22 cellular contexts compared by ENCODE assay signal in genomic region chr3:52836991-52837390, GRCh38. TPM values are rescaled to one million over a fixed set of nuclear protein-coding genes. Genes with fewer than 3 reads are reported as not detected.
DNase-seq lines count a peak whose midpoint lies in the region; ATAC-seq and TF ChIP-seq lines count a peak whose summit lies in the region.
"Had no signal": no experiment of that assay in that cellular context is flagged by ENCODE, and none has a peak within 500 bp of the region (broad histone marks: within the 10 kb centered on the region; RNA-seq: fewer than 3 reads in every experiment).

No MANE protein-coding gene starts in this region.

- H3K36me3 ChIP-seq in BLaER1 treated with 17β-estradiol and CSF1 and Interleukin-3, amounts not matched to agents 10 nM and 100 nM = peaks cover 0 to 31% (median 18%) of the 10 kb centered on the region in 11 experiments; a peak in 14 of 22 replicates
- H3K36me3 ChIP-seq in psoas muscle (ENCODE audit: insufficient read depth in 1 of 2, low read depth in 1 of 2) (peaks cover 0 to 22% of the 10 kb centered on the region in 2 donors), HAP-1 (replicated peaks) (no peaks in the 10 kb centered on the region)
- H3K36me3 ChIP-seq: MG63 had no signal

- H3K27me3 Mint-ChIP-seq in T-helper 17 cell (no peaks in the 10 kb centered on the region), immature natural killer cell (ENCODE audit: low read depth in 3 of 3) (peaks cover 0 to 7% (median 1%) of the 10 kb centered on the region in 3 donors)
- H3K27me3 Mint-ChIP-seq in activated CD4-positive, alpha-beta memory T cell treated with anti-CD3 and anti-CD28 coated beads for 36 hours = no peaks in the 10 kb centered on the region
- H3K27me3 Mint-ChIP-seq: CD4-positive, CD25-positive, alpha-beta regulatory T cell had no signal

- H3K4me1 Mint-ChIP-seq in T-helper 17 cell = peaks cover 25% of the 10 kb centered on the region
- H3K4me1 Mint-ChIP-seq in immature natural killer cell = peaks cover 58 to 66% of the 10 kb centered on the region in 2 donors
- peaks cover 24% of the 10 kb centered on the region for H3K4me1 Mint-ChIP-seq in activated CD4-positive, alpha-beta memory T cell treated with anti-CD3 and anti-CD28 coated beads for 36 hours (ENCODE audit: low read depth)

- WGBS in psoas muscle, 3 donors = 26 to 31% (median 31%) methylated on average over 4 of the region's 4 CpGs

- in situ Hi-C loops in HAP-1 (cut with MboI; ENCODE audit: low sequenced_read_pairs) = no loop called here

- peaks cover 29 to 99% (median 90%) of the 10 kb centered on the region in 10 experiments for H3K4me1 ChIP-seq in BLaER1 treated with 17β-estradiol and CSF1 and Interleukin-3, amounts not matched to agents 10 nM and 100 nM
- H3K4me1 ChIP-seq in psoas muscle (peaks cover 84% of the 10 kb centered on the region), HAP-1 (no peaks in the 10 kb centered on the region)

- CTCF ChIA-PET in activated CD4-positive, alpha-beta memory T cell treated with anti-CD3 and anti-CD28 coated beads for 36 hours (lab: Charles Lee) = interaction anchor here (0.8 to 2.7 kb wide), 4 partner anchors 9 to 358 kb away, joined by 3 to 12 read pairs (median 4); no protein-coding TSS in a partner anchor

- intact Hi-C loops in psoas muscle (cut with DNase I) = no loop called here
- intact Hi-C loops in activated CD4-positive, alpha-beta memory T cell treated with anti-CD3 and anti-CD28 coated beads for 36 hours (cut with micrococcal nuclease) = no loop called here

- peak overlapping the region in 1 of 11 experiments; percentile 2; a peak in 1 of 22 replicates for H3K27ac ChIP-seq in BLaER1 treated with 17β-estradiol and CSF1 and Interleukin-3, amounts not matched to agents 10 nM and 100 nM
- H3K27ac ChIP-seq in psoas muscle = peak overlapping the region; percentile 97

- no peaks in the 10 kb centered on the region for H3K9me3 Mint-ChIP-seq in immature natural killer cell
- no peaks in the 10 kb centered on the region for H3K9me3 Mint-ChIP-seq in activated CD4-positive, alpha-beta memory T cell treated with anti-CD3 and anti-CD28 coated beads for 36 hours
- H3K9me3 Mint-ChIP-seq: CD4-positive, CD25-positive, alpha-beta regulatory T cell had no signal

- ATAC-seq in T-helper 17 cell (no peak), psoas muscle (peak in 3 of 4 donors; percentile 27 to 32 (median 30)), GM18511 (IDR thresholded peaks at IDR 0.05; ENCODE audit: unreplicated experiment) (no peak)

- H4K20me1 ChIP-seq in BLaER1 treated with 17β-estradiol and CSF1 and Interleukin-3, amounts not matched to agents 10 nM and 100 nM = peaks cover 0 to 6% (median 0%) of the 10 kb centered on the region in 11 experiments; a peak in 3 of 22 replicates

- H3K9me3 ChIP-seq in BLaER1 treated with 17β-estradiol and CSF1 and Interleukin-3, amounts not matched to agents 10 nM and 100 nM (replicated peaks in 1 of 11) = no peaks in the 10 kb centered on the region
- no peaks in the 10 kb centered on the region for H3K9me3 ChIP-seq in T-helper 17 cell (ENCODE audit: control insufficient read depth, low read length, poor library complexity, severe bottlenecking)
- no peaks in the 10 kb centered on the region for H3K9me3 ChIP-seq in psoas muscle
- H3K9me3 ChIP-seq in HAP-1 = no peaks in the 10 kb centered on the region
- H3K9me3 ChIP-seq: Caco-2, MG63 had no signal

- POLR2A ChIA-PET in activated CD4-positive, alpha-beta memory T cell treated with anti-CD3 and anti-CD28 coated beads for 36 hours (lab: Charles Lee) = no interaction called here

- no peak overlapping the region for H3K4me3 ChIP-seq in BLaER1 treated with 17β-estradiol and CSF1 and Interleukin-3, amounts not matched to agents 10 nM and 100 nM
- H3K4me3 ChIP-seq in psoas muscle (peak overlapping the region; percentile 75), HAP-1 (no peak overlapping the region)
- H3K4me3 ChIP-seq: MG63 had no signal

- H3K9ac ChIP-seq in BLaER1 treated with 17β-estradiol and CSF1 and Interleukin-3, amounts not matched to agents 10 nM and 100 nM = no peak overlapping the region

- no peak for TF ChIP-seq CTCF in psoas muscle (IDR thresholded peaks at IDR 0.05)

- peak overlapping the region; percentile 19 for H3K4me3 Mint-ChIP-seq in T-helper 17 cell
- H3K4me3 Mint-ChIP-seq in immature natural killer cell = peak overlapping the region; percentile 24 to 78 (median 57)
- H3K4me3 Mint-ChIP-seq in activated CD4-positive, alpha-beta memory T cell treated with anti-CD3 and anti-CD28 coated beads for 36 hours = no peak overlapping the region
- H3K4me3 Mint-ChIP-seq: CD4-positive, CD25-positive, alpha-beta regulatory T cell had no signal

- H3K27ac Mint-ChIP-seq in T-helper 17 cell (peak overlapping the region; percentile 61), immature natural killer cell (peak overlapping the region in 5 of 6 donors; percentile 36 to 77 (median 44))
- no peak overlapping the region for H3K27ac Mint-ChIP-seq in activated CD4-positive, alpha-beta memory T cell treated with anti-CD3 and anti-CD28 coated beads for 36 hours

- no peak for DNase-seq in T-helper 17 cell
- no peak for DNase-seq in immature natural killer cell
- peak in 1 of 2 donors; percentile 72 for DNase-seq in psoas muscle
- DNase-seq in activated CD4-positive, alpha-beta memory T cell treated with anti-CD3 and anti-CD28 coated beads for 36 hours = no peak
- DNase-seq in HAP-1 (ENCODE audit: low spot score in 2 of 2) = no peak
- DNase-seq: ACHN; AML-193; Caco-2; CD4-positive, CD25-positive, alpha-beta regulatory T cell; DMS153; EL; H7; Karpas-422; MG63; NCI-H1092; NCI-H146; NCI-H2081; NCI-H510A; NCI-H774 had no signal

- H3K27me3 ChIP-seq in BLaER1 treated with 17β-estradiol and CSF1 and Interleukin-3, amounts not matched to agents 10 nM and 100 nM = no peaks in the 10 kb centered on the region
- H3K27me3 ChIP-seq in psoas muscle (ENCODE audit: insufficient read depth in 3 of 3, low read length in 2 of 3) (no peaks in the 10 kb centered on the region), HAP-1 (ENCODE audit: low read depth) (no peaks in the 10 kb centered on the region)
- H3K27me3 ChIP-seq: MG63 had no signal

- H3K36me3 Mint-ChIP-seq in T-helper 17 cell (ENCODE audit: low read depth) (peaks cover 7% of the 10 kb centered on the region), immature natural killer cell (peaks cover 6 to 18% (median 8%) of the 10 kb centered on the region in 3 donors)
- H3K36me3 Mint-ChIP-seq in activated CD4-positive, alpha-beta memory T cell treated with anti-CD3 and anti-CD28 coated beads for 36 hours = peaks cover 4% of the 10 kb centered on the region

- peak overlapping the region; percentile 4 to 93 (median 77); a peak in 19 of 22 replicates for H3K4me2 ChIP-seq in BLaER1 treated with 17β-estradiol and CSF1 and Interleukin-3, amounts not matched to agents 10 nM and 100 nM

RNA-seq across cellular contexts. Expression of gene MUSTN1, which starts 2.2 kb away (rescaled TPM):
- total RNA-seq in T-helper 17 cell = 10 to 100 TPM; 12.3 to 16.0 TPM
- not detected for polyA plus RNA-seq in immature natural killer cell
- 1,000 to 10,000 TPM in 2 of 4 donors, 100 to 1,000 TPM in 2; 138 to 1,165 (median 841) TPM for total RNA-seq in psoas muscle
- 1,000 to 10,000 TPM in 1 of 3 donors, 100 to 1,000 TPM in 1, 10 to 100 TPM in 1; 91.1 to 1,241 (median 578) TPM for polyA plus RNA-seq in psoas muscle
- 1 to 10 TPM in 1 of 2 experiments, not detected in 1; 1.1 TPM for total RNA-seq in activated CD4-positive, alpha-beta memory T cell treated with anti-CD3 and anti-CD28 coated beads for 36 hours
- total RNA-seq: HT-29 had no signal

RNA-seq across cellular contexts. Expression of gene ITIH4, which starts 6.5 kb away (rescaled TPM):
- 10 to 100 TPM; 25.8 to 40.6 TPM for total RNA-seq in T-helper 17 cell
- polyA plus RNA-seq in immature natural killer cell = under 1 TPM in 1 of 3 donors, not detected in 2; 0.71 TPM
- 10 to 100 TPM; 13.1 to 90.8 (median 38.8) TPM for total RNA-seq in psoas muscle
- polyA plus RNA-seq in psoas muscle = 10 to 100 TPM in 1 of 3 donors, 1 to 10 TPM in 2; 1.3 to 29.2 (median 7.4) TPM
- total RNA-seq in activated CD4-positive, alpha-beta memory T cell treated with anti-CD3 and anti-CD28 coated beads for 36 hours = 1 to 10 TPM; 4.3 to 6.3 TPM
- total RNA-seq: HT-29 had no signal

RNA-seq across cellular contexts. Expression of gene ITIH3, which starts 42.4 kb away (rescaled TPM):
- total RNA-seq in T-helper 17 cell = not detected
- polyA plus RNA-seq in immature natural killer cell = not detected
- total RNA-seq in psoas muscle = under 1 TPM in 2 of 4 donors, not detected in 2; 0.25 to 0.77 TPM
- under 1 TPM; 0.18 to 0.39 (median 0.29) TPM for polyA plus RNA-seq in psoas muscle
- not detected for total RNA-seq in activated CD4-positive, alpha-beta memory T cell treated with anti-CD3 and anti-CD28 coated beads for 36 hours
- total RNA-seq: CD4-positive, CD25-positive, alpha-beta regulatory T cell; H7; HT-29 had no signal

RNA-seq across cellular contexts. Expression of gene ITIH1, which starts 59.6 kb away (rescaled TPM):
- total RNA-seq in T-helper 17 cell (not detected), psoas muscle (not detected)
- polyA plus RNA-seq in immature natural killer cell (not detected), psoas muscle (under 1 TPM in 1 of 3 donors, not detected in 2; 0.03 TPM)
- total RNA-seq in activated CD4-positive, alpha-beta memory T cell treated with anti-CD3 and anti-CD28 coated beads for 36 hours = not detected
- total RNA-seq: Caco-2; CD4-positive, CD25-positive, alpha-beta regulatory T cell; H7; HT-29 had no signal
- polyA plus RNA-seq: CD4-positive, CD25-positive, alpha-beta regulatory T cell had no signal

Comparison
In these comparisons a context has a peak if more than half of its experiments do, and no peak if none do; other contexts are left out.
1. ATAC-seq: peak in psoas muscle (3 of 4); none in T-helper 17 cell (single experiment) and GM18511 (single experiment).
2. RNA of gene MUSTN1, which starts 2.2 kb away (total RNA-seq): 138 to 1,165 TPM in psoas muscle; 12.3 to 16.0 TPM in T-helper 17 cell and 1.1 TPM in activated CD4-positive, alpha-beta memory T cell treated with anti-CD3 and anti-CD28 coated beads for 36 hours; every median in the first group is over 4 times any median in the second.